19 cellular contexts compared by ENCODE assay signal in the genomic region with DNA sequence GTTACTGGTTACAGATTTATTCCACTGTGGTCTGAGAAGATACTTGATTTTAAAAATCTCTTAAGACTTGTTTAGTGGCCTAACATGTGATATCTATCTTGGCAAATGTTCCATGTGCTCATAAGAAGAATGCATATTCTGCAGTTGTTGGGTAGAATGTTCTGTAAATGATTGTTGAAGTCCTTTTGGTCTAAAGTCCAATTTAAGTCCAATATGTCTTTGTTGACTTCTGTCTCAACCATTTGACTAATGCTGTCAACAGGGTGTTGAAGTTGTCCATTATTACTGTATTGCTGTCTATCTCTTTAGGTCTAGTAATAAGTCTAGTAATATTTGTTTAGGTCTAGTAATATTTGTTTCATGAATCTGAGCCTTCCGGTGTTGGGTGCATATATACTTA.
"Had no signal": no experiment of that assay in that cellular context is flagged by ENCODE, and none has a peak within 500 bp of the region (broad histone marks: within the 10 kb centered on the region; RNA-seq: fewer than 3 reads in every experiment).

No MANE protein-coding gene starts in this region.

- FAIRE-seq: frontal cortex, keratinocyte had no signal

- H3K4me1 ChIP-seq: heart right ventricle, testis, tibial nerve, upper lobe of right lung, vagina had no signal

- H3K4me3 Mint-ChIP-seq: naive thymus-derived CD8-positive, alpha-beta T cell; stimulated activated memory B cell treated with anti-CD40 and anti-IgM and Interleukin-4, amounts not matched to agents 10 μg/mL and 1 μg/mL and 100 μg/mL, for 72 hours; stimulated activated naive CD8-positive, alpha-beta T cell treated with anti-CD3 and anti-CD28 coated beads, Interleukin-15, Interleukin-2, amounts not matched to agents 100 ng/mL and 50 ng/mL, for 24 hours had no signal

- H3K27ac ChIP-seq: dorsolateral prefrontal cortex, heart right ventricle, neutrophil, testis, tibial nerve, upper lobe of right lung, vagina had no signal

- H3K27ac Mint-ChIP-seq: stimulated activated memory B cell treated with anti-CD40 and anti-IgM and Interleukin-4, amounts not matched to agents 10 μg/mL and 1 μg/mL and 100 μg/mL, for 72 hours had no signal

- H3K27me3 Mint-ChIP-seq: naive thymus-derived CD8-positive, alpha-beta T cell; stimulated activated memory B cell treated with anti-CD40 and anti-IgM and Interleukin-4, amounts not matched to agents 10 μg/mL and 1 μg/mL and 100 μg/mL, for 72 hours; stimulated activated naive CD8-positive, alpha-beta T cell treated with anti-CD3 and anti-CD28 coated beads, Interleukin-15, Interleukin-2, amounts not matched to agents 100 ng/mL and 50 ng/mL, for 24 hours had no signal

- H3K36me3 ChIP-seq: neutrophil, upper lobe of right lung, vagina had no signal

- H3K27me3 ChIP-seq: dorsolateral prefrontal cortex, heart right ventricle, neutrophil, testis, tibial nerve, upper lobe of right lung, vagina had no signal

- H3K4me3 ChIP-seq: dorsolateral prefrontal cortex, heart right ventricle, mucosa of descending colon, testis, tibial nerve, upper lobe of right lung, vagina had no signal

- DNase-seq: cortex of kidney; dorsolateral prefrontal cortex; effector CD8-positive, alpha-beta T cell; heart right ventricle; left ventricle myocardium superior; mucosa of descending colon; naive thymus-derived CD8-positive, alpha-beta T cell; right cardiac atrium; stimulated activated CD4-positive, alpha-beta T cell treated with anti-CD3 and anti-CD28 coated beads, Interleukin-4, amount 100 ng/mL, for 24 hours; testis; upper lobe of right lung had no signal

- H3K9me3 ChIP-seq: mucosa of descending colon, neutrophil, testis, upper lobe of right lung, vagina had no signal

- ATAC-seq: esophagus mucosa; heart right ventricle; left ventricle myocardium superior; mucosa of descending colon; naive thymus-derived CD8-positive, alpha-beta T cell; right cardiac atrium; stimulated activated memory B cell treated with anti-CD40 and anti-IgM and Interleukin-4, amounts not matched to agents 10 μg/mL and 1 μg/mL and 100 μg/mL, for 72 hours; upper lobe of right lung had no signal

- H3K4me1 Mint-ChIP-seq: stimulated activated memory B cell treated with anti-CD40 and anti-IgM and Interleukin-4, amounts not matched to agents 10 μg/mL and 1 μg/mL and 100 μg/mL, for 72 hours had no signal
